In genomic region chr14:105325303-105325702, GRCh38 we compare ENCODE assay signal across 22 cellular contexts. TPM values are rescaled to one million over a fixed set of nuclear protein-coding genes. Genes with fewer than 3 reads are reported as not detected.
DNase-seq lines count a peak whose midpoint lies in the region; ATAC-seq, FAIRE-seq and TF ChIP-seq lines count a peak whose summit lies in the region.
"Had no signal": no experiment of that assay in that cellular context is flagged by ENCODE, and none has a peak within 500 bp of the region (broad histone marks: within the 10 kb centered on the region; RNA-seq: fewer than 3 reads in every experiment).

No MANE protein-coding gene starts in this region.

- H3K4me3 ChIP-seq in heart right ventricle = no peak overlapping the region
- H3K4me3 ChIP-seq in gastrocnemius medialis = no peak overlapping the region
- H3K4me3 ChIP-seq: GM12878, SJCRH30 had no signal

- no peak overlapping the region for H2BK12ac ChIP-seq in H9 (ENCODE audit: insufficient read length, low read depth, low read length)

- no peak for FAIRE-seq in urothelium cell line (lab: Jason Lieb, UNC)
- FAIRE-seq: GM12878, GM19239 had no signal

- no peak overlapping the region for H4K91ac ChIP-seq in H9 (ENCODE audit: insufficient read length, low read depth, low read length)

- no peaks in the 10 kb centered on the region for H3K27me3 Mint-ChIP-seq in H9 (ENCODE audit: low read depth)
- H3K27me3 Mint-ChIP-seq in glutamatergic neuron (ENCODE audit: unreplicated experiment) = peaks cover 18% of the 10 kb centered on the region
- H3K27me3 Mint-ChIP-seq: B cell; CD4-positive, alpha-beta T cell had no signal

- no peak for TF ChIP-seq CTCF in heart right ventricle (IDR thresholded peaks at IDR 0.05)
- no peak for TF ChIP-seq CTCF in H9 (conservative IDR thresholded peaks at IDR 0.05)
- TF ChIP-seq CTCF in glutamatergic neuron (IDR thresholded peaks at IDR 0.05; ENCODE audit: partially characterized antibody, unreplicated experiment) = no peak
- no peak for TF ChIP-seq CTCF in gastrocnemius medialis (IDR thresholded peaks at IDR 0.05 in 4 of 5, conservative IDR thresholded peaks at IDR 0.05 in 1 of 5)

- no peak overlapping the region for H4K5ac ChIP-seq in H9 (ENCODE audit: insufficient read length, low read depth, low read length)

- H2BK15ac ChIP-seq in H9 (ENCODE audit: low read depth, low read length) = no peak overlapping the region

- H3K27ac ChIP-seq in heart right ventricle (peak overlapping the region in 8 of 10 donors; percentile 8 to 83 (median 71)), H9 (ENCODE audit: insufficient read length, low read depth, low read length) (no peak overlapping the region), gastrocnemius medialis (peak overlapping the region; percentile 85 to 94 (median 90))

- H3K9me3 Mint-ChIP-seq in H9 (peaks cover 0 to 2% of the 10 kb centered on the region in 2 experiments; a peak in 1 of 5 replicates), glutamatergic neuron (ENCODE audit: unreplicated experiment) (peaks cover 18% of the 10 kb centered on the region)
- H3K9me3 Mint-ChIP-seq: CD4-positive, alpha-beta T cell had no signal

- no peak overlapping the region for H3T11ph ChIP-seq in H9 (ENCODE audit: low read length)

- H2BK5ac ChIP-seq in H9 (ENCODE audit: insufficient read length, low read length) = no peak overlapping the region

- ATAC-seq in heart right ventricle (no peak), Right ventricle myocardium inferior (no peak), gastrocnemius medialis (peak in 1 of 2 donors; percentile 56), GM21447 (IDR thresholded peaks at IDR 0.05; ENCODE audit: unreplicated experiment) (no peak)
- ATAC-seq: GM12878, PC-3 had no signal

- DNase-seq in heart right ventricle = no peak
- DNase-seq in Right ventricle myocardium inferior (ENCODE audit: missing footprints) = no peak
- DNase-seq in H9 = no peak
- DNase-seq in glutamatergic neuron = peak; percentile 40
- peak in 1 of 2 donors; percentile 88 for DNase-seq in gastrocnemius medialis
- DNase-seq in urothelium cell line (ENCODE audit: low spot score) = no peak
- DNase-seq in mucosa of gallbladder (ENCODE audit: low spot score) = no peak
- DNase-seq: CD4-positive, alpha-beta T cell; DMS153; GF-D8; KG1; NCI-H187; NCI-H2227 treated with DMSO at 0.1 percent for 48 hours; NCI-H510A treated with DMSO at 0.1 percent for 48 hours; NCI-H82; PC-3; RPMI8226; SJCRH30 had no signal

- no peak overlapping the region for H4K8ac ChIP-seq in H9 (replicated peaks; ENCODE audit: insufficient read length, low read depth, low read length)

- H3K79me1 ChIP-seq in H9 (ENCODE audit: insufficient read depth, low read depth, low read length, poor library complexity, severe bottlenecking) = peaks cover 14% of the 10 kb centered on the region

- peak overlapping the region; percentile 69; the same call in 1 of the 2 replicates for H3K14ac ChIP-seq in H9 (ENCODE audit: insufficient read depth, low read length)

- H3K9ac ChIP-seq in H9 (ENCODE audit: extremely low read depth, insufficient read length, low read length) = no peak overlapping the region

- H2BK120ac ChIP-seq in H9 (ENCODE audit: low read depth, low read length, poor library complexity, severe bottlenecking) = no peak overlapping the region

- no peak for TF ChIP-seq POLR2A in gastrocnemius medialis (IDR thresholded peaks at IDR 0.05)

- intact Hi-C loops in heart right ventricle (cut with DNase I) = no loop called here
- intact Hi-C loops in Right ventricle myocardium inferior (cut with DNase I) = loop anchor here (2.0 kb wide), 1 partner anchor 15 kb away; no protein-coding TSS in a partner anchor
- intact Hi-C loops in gastrocnemius medialis (cut with DNase I; ENCODE audit: low total_unique reads) = loop anchor here (5.0 kb wide), 1 partner anchor 158 kb away; the partner anchor contains the start of gene JAG2

- no peaks in the 10 kb centered on the region for H3K23me2 ChIP-seq in H9 (ENCODE audit: insufficient read length, low read depth, low read length, poor library complexity, severe bottlenecking)

- peaks cover 0 to 5% (median 2%) of the 10 kb centered on the region in 3 experiments; a peak in 5 of 7 replicates for H3K36me3 Mint-ChIP-seq in H9 (ENCODE audit: insufficient read depth in 1 of 3, low read depth in 3 of 3)
- no peaks in the 10 kb centered on the region for H3K36me3 Mint-ChIP-seq in glutamatergic neuron (ENCODE audit: unreplicated experiment)

- H3K27me3 ChIP-seq in heart right ventricle (no peaks in the 10 kb centered on the region), H9 (ENCODE audit: insufficient read depth, low read length) (no peaks in the 10 kb centered on the region), gastrocnemius medialis (no peaks in the 10 kb centered on the region)
- H3K27me3 ChIP-seq: SJCRH30 had no signal

- H3K27ac Mint-ChIP-seq in H9 (no peak overlapping the region; a peak in 1 of 7 replicates), glutamatergic neuron (ENCODE audit: unreplicated experiment) (peak overlapping the region; percentile 70)
- H3K27ac Mint-ChIP-seq: B cell; CD4-positive, alpha-beta T cell had no signal

- H4K20me1 ChIP-seq in H9 (ENCODE audit: control insufficient read depth, insufficient read depth, insufficient read length) = no peaks in the 10 kb centered on the region

- H3K4me1 Mint-ChIP-seq in H9 = peaks cover 55 to 65% of the 10 kb centered on the region in 2 experiments
- H3K4me1 Mint-ChIP-seq in glutamatergic neuron (ENCODE audit: low read depth, unreplicated experiment) = peaks cover 50% of the 10 kb centered on the region

- no peak overlapping the region for H2AFZ ChIP-seq in H9 (ENCODE audit: low read length)

- H3K4me1 ChIP-seq in heart right ventricle (peaks cover 42 to 78% (median 75%) of the 10 kb centered on the region in 9 donors), H9 (ENCODE audit: insufficient read depth, low read length) (peaks cover 9% of the 10 kb centered on the region; the same call in 1 of the 2 replicates), gastrocnemius medialis (peaks cover 76 to 77% of the 10 kb centered on the region in 2 donors)

- in situ Hi-C loops in gastrocnemius medialis (cut with MboI; ENCODE audit: low sequenced_read_pairs in 4 of 4) = loop anchor here in 1 of 4 donors (25.0 kb wide), 1 partner anchor 113 kb away; no protein-coding TSS in a partner anchor

- no peak overlapping the region for H2BK20ac ChIP-seq in H9 (ENCODE audit: low read depth, low read length, poor library complexity, severe bottlenecking)

- no peak overlapping the region for H3K23ac ChIP-seq in H9 (ENCODE audit: insufficient read length, low read depth, low read length)

- H3K79me2 ChIP-seq in H9 (ENCODE audit: insufficient read depth, low read length) = peaks cover 17% of the 10 kb centered on the region; the same call in 1 of the 2 replicates

- H3K4me3 Mint-ChIP-seq in H9 (peak overlapping the region in 1 of 2 experiments; percentile 14; a peak in 1 of 5 replicates), glutamatergic neuron (ENCODE audit: unreplicated experiment) (no peak overlapping the region)
- H3K4me3 Mint-ChIP-seq: B cell; CD4-positive, alpha-beta T cell had no signal

- peaks cover 0 to 5% (median 0%) of the 10 kb centered on the region in 9 donors for H3K36me3 ChIP-seq in heart right ventricle
- no peaks in the 10 kb centered on the region for H3K36me3 ChIP-seq in gastrocnemius medialis
- H3K36me3 ChIP-seq: SJCRH30 had no signal

- H3K56ac ChIP-seq in H9 (ENCODE audit: insufficient read length, low read depth, low read length) = no peak overlapping the region

- H3K4ac ChIP-seq in H9 (ENCODE audit: low read depth, low read length) = no peak overlapping the region

- H3K4me2 ChIP-seq in H9 (ENCODE audit: insufficient read depth, insufficient read length, low read length) = no peak overlapping the region

- 71 to 72% methylated on average over 9 of the region's 9 CpGs for WGBS in heart right ventricle, 2 donors
- WGBS in H9 (ENCODE audit: extremely low coverage, insufficient read length, low lambda C conversion rate) = no CpG with 5 or more reads among the region's 9 CpGs

- no peak overlapping the region for H3K18ac ChIP-seq in H9 (ENCODE audit: insufficient read length, low read depth, low read length)

- H2AK5ac ChIP-seq in H9 (ENCODE audit: insufficient read length, low read length) = no peak overlapping the region

- H3K9me3 ChIP-seq in heart right ventricle = no peaks in the 10 kb centered on the region
- H3K9me3 ChIP-seq in H9 (ENCODE audit: control insufficient read depth, low read depth, low read length) = no peaks in the 10 kb centered on the region
- no peaks in the 10 kb centered on the region for H3K9me3 ChIP-seq in gastrocnemius medialis
- H3K9me3 ChIP-seq: SJCRH30 had no signal

RNA-seq across cellular contexts. Expression of gene PACS2, which starts 10.8 kb away (rescaled TPM):
- 10 to 100 TPM; 41.8 to 78.9 (median 54.6) TPM for total RNA-seq in heart right ventricle
- polyA plus RNA-seq in heart right ventricle = 100 to 1,000 TPM in 1 of 2 donors, 10 to 100 TPM in 1; 42.9 to 123 TPM
- 69.1 TPM for total RNA-seq in Right ventricle myocardium inferior
- 63.5 and 72.5 TPM in 2 replicates for total RNA-seq in H9 (2021)
- 263 TPM for total RNA-seq in glutamatergic neuron (ENCODE audit: unreplicated experiment)
- total RNA-seq in gastrocnemius medialis = 100 to 1,000 TPM in 1 of 4 donors, 10 to 100 TPM in 3; 81.0 to 115 (median 93.1) TPM
- 105 TPM for total RNA-seq in mucosa of gallbladder

RNA-seq across cellular contexts. Expression of gene BRF1, which starts 24.5 kb away (rescaled TPM):
- total RNA-seq in heart right ventricle (10 to 100 TPM; 12.7 to 18.9 (median 16.2) TPM), Right ventricle myocardium inferior (19.0 TPM), H9 (2021) (27.0 and 28.3 TPM in 2 replicates), glutamatergic neuron (ENCODE audit: unreplicated experiment) (54.6 TPM), gastrocnemius medialis (10 to 100 TPM; 19.5 to 27.4 (median 21.4) TPM), mucosa of gallbladder (51.7 TPM)
- 10 to 100 TPM; 12.9 to 30.8 TPM for polyA plus RNA-seq in heart right ventricle

Comparison
In these comparisons a context has a peak if more than half of its experiments do, and no peak if none do; other contexts are left out.
1. intact Hi-C loops: an anchor here in Right ventricle myocardium inferior (2.0 kb wide) and gastrocnemius medialis (5.0 kb wide); none called in heart right ventricle.